ENCODE assay signal across 8 cellular contexts in the genomic region with DNA sequence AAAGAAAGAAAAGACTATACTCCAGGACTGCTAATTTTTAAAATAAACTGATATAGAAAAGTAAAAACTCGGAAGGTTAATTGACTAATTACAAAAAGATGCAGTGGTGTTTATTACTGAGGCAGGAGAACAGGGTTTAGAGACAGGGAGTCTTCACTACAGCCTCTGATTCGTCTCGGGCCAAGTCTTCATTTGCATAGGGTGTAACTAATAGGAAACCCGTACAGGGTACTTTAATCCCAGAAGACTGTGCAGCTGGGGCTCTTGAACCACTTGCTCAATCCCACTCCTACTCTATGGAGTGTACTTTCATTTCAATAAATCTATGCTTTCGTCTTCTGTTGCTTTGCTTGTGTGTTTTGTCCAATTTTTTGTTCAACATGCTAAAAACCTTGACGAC. TPM values are rescaled to one million over a fixed set of nuclear protein-coding genes. Genes with fewer than 3 reads are reported as not detected.
A peak's percentile ranks its signal among the peaks of the same experiment; 100 is the strongest.
DNase-seq lines count a peak whose midpoint lies in the region; ATAC-seq and TF ChIP-seq lines count a peak whose summit lies in the region.
"Had no signal": no experiment of that assay in that cellular context is flagged by ENCODE, and none has a peak within 500 bp of the region (broad histone marks: within the 10 kb centered on the region; RNA-seq: fewer than 3 reads in every experiment).

No MANE protein-coding gene starts in this region.

- no peaks in the 10 kb centered on the region for H3K9me3 Mint-ChIP-seq in H9
- no peaks in the 10 kb centered on the region for H3K9me3 Mint-ChIP-seq in chondrocyte (ENCODE audit: low read depth)
- H3K9me3 Mint-ChIP-seq: neural crest cell had no signal

- H3K27ac ChIP-seq in H9 (ENCODE audit: insufficient read length, low read depth, low read length) (no peak overlapping the region), Peyer's patch (no peak overlapping the region)

- H4K8ac ChIP-seq in H9 (replicated peaks; ENCODE audit: insufficient read length, low read depth, low read length): no peak overlapping the region

- H3K18ac ChIP-seq in H9 (ENCODE audit: insufficient read length, low read depth, low read length): no peak overlapping the region

- no peak overlapping the region for H2BK120ac ChIP-seq in H9 (ENCODE audit: low read depth, low read length, poor library complexity, severe bottlenecking)

- H3K9me3 ChIP-seq in H9 (ENCODE audit: control insufficient read depth, low read depth, low read length) (no peaks in the 10 kb centered on the region), Peyer's patch (no peaks in the 10 kb centered on the region)

- H3K4me3 ChIP-seq in Peyer's patch: peak overlapping the region in 3 of 4 donors; percentile 11 to 30 (median 16)
- peak overlapping the region; percentile 47 for H3K4me3 ChIP-seq in fibroblast of villous mesenchyme (ENCODE audit: low read depth, low read length)

- no peaks in the 10 kb centered on the region for H3K27me3 ChIP-seq in H9 (ENCODE audit: insufficient read depth, low read length)
- H3K27me3 ChIP-seq in Peyer's patch: no peaks in the 10 kb centered on the region

- ATAC-seq in sciatic nerve: peak; percentile 82

- H2BK20ac ChIP-seq in H9 (ENCODE audit: low read depth, low read length, poor library complexity, severe bottlenecking): no peak overlapping the region

- H2BK15ac ChIP-seq in H9 (ENCODE audit: low read depth, low read length): no peak overlapping the region

- H4K91ac ChIP-seq in H9 (ENCODE audit: insufficient read length, low read depth, low read length): no peak overlapping the region

- no peak overlapping the region for H2AFZ ChIP-seq in H9 (ENCODE audit: low read length)

- H3K4me3 Mint-ChIP-seq in H9: no peak overlapping the region
- no peak overlapping the region for H3K4me3 Mint-ChIP-seq in chondrocyte (ENCODE audit: unreplicated experiment)
- H3K4me3 Mint-ChIP-seq: neural crest cell had no signal

- H3K4me1 Mint-ChIP-seq in H9 (peaks cover 3 to 7% of the 10 kb centered on the region in 2 experiments), chondrocyte (ENCODE audit: low read depth) (peaks cover 7% of the 10 kb centered on the region)

- H3K23ac ChIP-seq in H9 (ENCODE audit: insufficient read length, low read depth, low read length): no peak overlapping the region

- DNase-seq in H9 (no peak), Peyer's patch (no peak), fibroblast of villous mesenchyme (ENCODE audit: low read depth) (peak; percentile 65), sciatic nerve (ENCODE audit: low spot score) (no peak), chondrocyte (ENCODE audit: low spot score) (no peak), NCI-H2029 treated with DMSO at 0.1 percent for 48 hours (lab: John Stamatoyannopoulos, UW) (no peak), NCI-H1092 (lab: John Stamatoyannopoulos, UW) (no peak)

- H3K56ac ChIP-seq in H9 (ENCODE audit: insufficient read length, low read depth, low read length): no peak overlapping the region

- H3K14ac ChIP-seq in H9 (ENCODE audit: insufficient read depth, low read length): no peak overlapping the region

- H4K5ac ChIP-seq in H9 (ENCODE audit: insufficient read length, low read depth, low read length): no peak overlapping the region

- H3K36me3 Mint-ChIP-seq in H9 (ENCODE audit: insufficient read depth in 1 of 3, low read depth in 3 of 3) (peaks cover 7 to 51% (median 33%) of the 10 kb centered on the region in 3 experiments; a peak in 6 of 7 replicates), chondrocyte (ENCODE audit: low read depth) (peaks cover 13% of the 10 kb centered on the region)

- no peak overlapping the region for H2BK12ac ChIP-seq in H9 (ENCODE audit: insufficient read length, low read depth, low read length)

- H2AK5ac ChIP-seq in H9 (ENCODE audit: insufficient read length, low read length): no peak overlapping the region

- intact Hi-C loops in sciatic nerve (cut with DNase I): loop anchor here (5.0 kb wide), 1 partner anchor 93 kb away; no protein-coding TSS in a partner anchor

- no peak overlapping the region for H3K4ac ChIP-seq in H9 (ENCODE audit: low read depth, low read length)

- no peaks in the 10 kb centered on the region; the same call in 1 of the 2 replicates for H3K79me2 ChIP-seq in H9 (ENCODE audit: insufficient read depth, low read length)

- TF ChIP-seq CTCF in H9 (conservative IDR thresholded peaks at IDR 0.05): no peak
- no peak for TF ChIP-seq CTCF in Peyer's patch (IDR thresholded peaks at IDR 0.05)
- TF ChIP-seq CTCF in fibroblast of villous mesenchyme (IDR thresholded peaks at IDR 0.05; ENCODE audit: insufficient read depth, low read depth, low read length): no peak
- no peak for TF ChIP-seq CTCF in chondrocyte (IDR thresholded peaks at IDR 0.05)

- H3K79me1 ChIP-seq in H9 (ENCODE audit: insufficient read depth, low read depth, low read length, poor library complexity, severe bottlenecking): no peaks in the 10 kb centered on the region

- no peaks in the 10 kb centered on the region for H3K23me2 ChIP-seq in H9 (ENCODE audit: insufficient read length, low read depth, low read length, poor library complexity, severe bottlenecking)

- H4K20me1 ChIP-seq in H9 (ENCODE audit: control insufficient read depth, insufficient read depth, insufficient read length): no peaks in the 10 kb centered on the region

- H3K4me2 ChIP-seq in H9 (ENCODE audit: insufficient read depth, insufficient read length, low read length): no peak overlapping the region

- no peak overlapping the region for H2BK5ac ChIP-seq in H9 (ENCODE audit: insufficient read length, low read length)

- H3K27me3 Mint-ChIP-seq in H9 (ENCODE audit: low read depth) (no peaks in the 10 kb centered on the region), chondrocyte (ENCODE audit: low read depth) (no peaks in the 10 kb centered on the region)

- H3K27ac Mint-ChIP-seq in H9 (peak overlapping the region in 2 of 3 experiments; percentile 11 to 92; a peak in 2 of 7 replicates), chondrocyte (ENCODE audit: unreplicated experiment) (no peak overlapping the region)

- H3T11ph ChIP-seq in H9 (ENCODE audit: low read length): no peak overlapping the region

- WGBS in H9 (ENCODE audit: extremely low coverage, insufficient read length, low lambda C conversion rate): no CpG with 5 or more reads among the region's 6 CpGs

- peaks cover 0 to 49% (median 0%) of the 10 kb centered on the region in 3 donors for H3K36me3 ChIP-seq in Peyer's patch

- no peak overlapping the region for H3K9ac ChIP-seq in H9 (ENCODE audit: extremely low read depth, insufficient read length, low read length)

- H3K4me1 ChIP-seq in H9 (ENCODE audit: insufficient read depth, low read length) (no peaks in the 10 kb centered on the region), Peyer's patch (no peaks in the 10 kb centered on the region)

- TF ChIP-seq POLR2A in Peyer's patch (IDR thresholded peaks at IDR 0.05): no peak

RNA-seq across cellular contexts. Expression of gene SDHB, which starts 8.2 kb away (rescaled TPM):
- total RNA-seq in H9 (2021): 76.7 and 77.5 TPM in 2 replicates
- total RNA-seq in Peyer's patch: 100 to 1,000 TPM; 106 to 277 (median 175) TPM
- 123 and 129 TPM in 2 replicates for total RNA-seq in fibroblast of villous mesenchyme
- 69.4 TPM for total RNA-seq in sciatic nerve
- total RNA-seq in chondrocyte: 54.7 to 70.1 TPM (median 57.7 TPM) in 3 replicates

RNA-seq across cellular contexts. Expression of gene ATP13A2, which starts 33.9 kb away (rescaled TPM):
- total RNA-seq in H9 (2021): 53.6 and 62.0 TPM in 2 replicates
- total RNA-seq in Peyer's patch: 10 to 100 TPM; 20.6 to 58.0 (median 44.5) TPM
- 40.2 and 42.2 TPM in 2 replicates for total RNA-seq in fibroblast of villous mesenchyme
- total RNA-seq in sciatic nerve: 40.8 TPM
- total RNA-seq in chondrocyte: 52.1 to 60.8 TPM (median 54.4 TPM) in 3 replicates
